16 cellular contexts compared by ENCODE assay signal in the genomic region with DNA sequence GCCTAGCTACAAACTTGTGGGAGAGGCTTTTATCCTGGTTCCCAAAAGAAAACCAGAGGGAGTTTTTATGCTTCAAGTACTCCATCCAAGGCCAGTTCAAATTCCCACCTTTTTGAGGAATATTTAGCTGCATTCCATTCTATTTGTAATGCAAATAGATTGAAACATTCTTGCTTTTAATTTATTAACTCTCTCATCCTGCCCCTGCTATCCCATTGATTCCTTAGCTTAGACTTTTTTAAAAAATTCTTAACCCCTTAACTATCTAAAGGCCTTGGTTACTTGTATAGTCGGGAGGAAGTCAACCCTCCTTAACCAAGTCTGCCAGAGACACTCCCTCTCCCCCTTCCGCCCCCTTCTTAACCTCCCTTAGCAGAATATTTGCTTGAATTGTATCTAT.
DNase-seq lines count a peak whose midpoint lies in the region; ATAC-seq and TF ChIP-seq lines count a peak whose summit lies in the region.
"Had no signal": no experiment of that assay in that cellular context is flagged by ENCODE, and none has a peak within 500 bp of the region (broad histone marks: within the 10 kb centered on the region; RNA-seq: fewer than 3 reads in every experiment).

No MANE protein-coding gene starts in this region.

- peaks cover 48% of the 10 kb centered on the region for H3K36me3 ChIP-seq in NT2/D1 (ENCODE audit: insufficient read depth, insufficient read length, low read length)
- peaks cover 43% of the 10 kb centered on the region for H3K36me3 ChIP-seq in iPS-20b (ENCODE audit: insufficient read depth, low read depth, low read length)

- H3K4me3 ChIP-seq in AG10803 (ENCODE audit: low read length) (no peak overlapping the region), NT2/D1 (ENCODE audit: insufficient read length, low read depth) (no peak overlapping the region), iPS-20b (ENCODE audit: low read length) (peak overlapping the region; percentile 14; the same call in 1 of the 2 replicates)
- H3K4me3 ChIP-seq: gastrocnemius medialis, pancreas, PC-9 had no signal

- TF ChIP-seq CTCF in AG10803 (conservative IDR thresholded peaks at IDR 0.05; ENCODE audit: low read length), result no peak

- in situ Hi-C loops in KBM-7 (cut with MboI; ENCODE audit: low pct_unique_long_range_greater_than_20kb, low sequenced_read_pairs), result no loop called here

- ATAC-seq in HG02759 (IDR thresholded peaks at IDR 0.05; ENCODE audit: unreplicated experiment), result no peak
- ATAC-seq: gastrocnemius medialis; pancreas; stimulated activated naive CD8-positive, alpha-beta T cell treated with anti-CD3 and anti-CD28 coated beads, Interleukin-15, amount 100 ng/mL, for 72 hours had no signal

- no peaks in the 10 kb centered on the region for H3K4me1 ChIP-seq in NT2/D1 (ENCODE audit: insufficient read depth, insufficient read length)
- peaks cover 34% of the 10 kb centered on the region for H3K4me1 ChIP-seq in iPS-20b (ENCODE audit: insufficient read depth, low read length)

- H3K9ac ChIP-seq in NT2/D1 (ENCODE audit: insufficient read length, low read depth) (no peak overlapping the region), iPS-20b (ENCODE audit: low read depth, low read length) (no peak overlapping the region)

- DNase-seq in AG10803 (ENCODE audit: low read depth) (peak; percentile 17), NT2/D1 (ENCODE audit: low read depth, low spot score) (peak; percentile 25), NK-92 (lab: John Stamatoyannopoulos, UW; ENCODE audit: unreplicated experiment) (no peak), KBM-7 (no peak)
- DNase-seq: activated CD8-positive, alpha-beta memory T cell treated with anti-CD3 and anti-CD28 coated beads, Interleukin-2, amount 50 U/mL, for 4 hours; cerebellar nuclear complex; DMS 273 treated with DMSO at 0.1 percent for 48 hours; gastrocnemius medialis; NCI-H2029 treated with DMSO at 0.1 percent for 48 hours; NCI-H524 treated with DMSO at 0.1 percent for 48 hours; pancreas; PC-9; small intestine; stimulated activated naive CD8-positive, alpha-beta T cell treated with anti-CD3 and anti-CD28 coated beads, Interleukin-15, amount 100 ng/mL, for 72 hours had no signal

- peak overlapping the region; percentile 52 for H3K27ac ChIP-seq in iPS-20b (ENCODE audit: low read length)
- H3K27ac ChIP-seq: gastrocnemius medialis, pancreas, PC-9 had no signal

- H3K27me3 ChIP-seq in NT2/D1 (ENCODE audit: insufficient read depth, insufficient read length) (peaks cover 7% of the 10 kb centered on the region), iPS-20b (ENCODE audit: insufficient read depth, low read length) (peaks cover 14% of the 10 kb centered on the region)
- H3K27me3 ChIP-seq: gastrocnemius medialis, pancreas had no signal

- no peaks in the 10 kb centered on the region for H3K9me3 ChIP-seq in NT2/D1 (ENCODE audit: insufficient read depth, low read length)
- H3K9me3 ChIP-seq in iPS-20b (ENCODE audit: insufficient read depth, low read depth, low read length), result no peaks in the 10 kb centered on the region
- H3K9me3 ChIP-seq: gastrocnemius medialis, pancreas had no signal

Comparison
In these comparisons a context has a peak if more than half of its experiments do, and no peak if none do; other contexts are left out.
1. DNase-seq: peak in AG10803 (single experiment) and NT2/D1 (single experiment); none in NK-92 (single experiment) and KBM-7 (single experiment).